ENCODE assay signal across 23 cellular contexts in genomic region chr11:70545626-70545945, GRCh38.
A peak's percentile ranks its signal among the peaks of the same experiment; 100 is the strongest.
DNase-seq lines count a peak whose midpoint lies in the region; ATAC-seq, FAIRE-seq and TF ChIP-seq lines count a peak whose summit lies in the region.
"Had no signal": no experiment of that assay in that cellular context is flagged by ENCODE, and none has a peak within 500 bp of the region (broad histone marks: within the 10 kb centered on the region; RNA-seq: fewer than 3 reads in every experiment).

No MANE protein-coding gene starts in this region.

- H3K23me2 ChIP-seq in H1 (ENCODE audit: low read depth, low read length): no peaks in the 10 kb centered on the region

- CTCF ChIA-PET in H1 (lab: Charles Lee; ENCODE audit: partially characterized antibody): interaction anchor here (0.7 to 2.3 kb wide), 18 partner anchors 9 to 176 kb away, joined by 3 to 11 read pairs (median 4); no protein-coding TSS in a partner anchor

- no peak overlapping the region; the same call in 1 of the 2 replicates for H2BK15ac ChIP-seq in H1 (ENCODE audit: low read length)
- H2BK15ac ChIP-seq in neuronal stem cell (ENCODE audit: low read length): peak overlapping the region; percentile 76

- H2BK12ac ChIP-seq in H1 (ENCODE audit: low read depth, low read length) (no peak overlapping the region), neuronal stem cell (ENCODE audit: low read length) (no peak overlapping the region)

- no peak for TF ChIP-seq CTCF in H1 (IDR thresholded peaks at IDR 0.05; ENCODE audit: control extremely low read depth in 1 of 3, insufficient read depth in 1 of 3, low read depth in 1 of 3, low read length in 3 of 3)

- no peak overlapping the region for H3K27ac Mint-ChIP-seq in naive thymus-derived CD8-positive, alpha-beta T cell
- H3K27ac Mint-ChIP-seq: activated CD8-positive, alpha-beta T cell treated with anti-CD3 and anti-CD28 coated beads for 36 hours; mesothelial cell of epicardium had no signal

- H3K9me3 Mint-ChIP-seq in naive thymus-derived CD8-positive, alpha-beta T cell: no peaks in the 10 kb centered on the region
- H3K9me3 Mint-ChIP-seq: activated CD8-positive, alpha-beta T cell treated with anti-CD3 and anti-CD28 coated beads for 36 hours; mesothelial cell of epicardium had no signal

- WGBS in H1 (ENCODE audit: extremely low coverage in 1 of 2, insufficient coverage in 1 of 2, insufficient read length in 1 of 2, insufficient replicate concordance in 2 of 2, low coverage in 1 of 2, low lambda C conversion rate in 2 of 2, missing lambda C conversion rate in 1 of 2), 2 experiments: 84% methylated on average over 5 of the region's 5 CpGs; no CpG with 5 or more reads in 1 of the 2 experiments
- WGBS in neuronal stem cell (ENCODE audit: extremely low coverage in 2 of 2, insufficient read length in 2 of 2, insufficient replicate concordance in 1 of 2), 2 donors: no CpG with 5 or more reads among the region's 5 CpGs

- peaks cover 0 to 1% (median 0%) of the 10 kb centered on the region in 4 donors for H3K4me1 Mint-ChIP-seq in naive thymus-derived CD8-positive, alpha-beta T cell

- no peak overlapping the region for H4K5ac ChIP-seq in H1 (ENCODE audit: insufficient read length, low read depth, low read length)

- POLR2A ChIA-PET in H1 (lab: Charles Lee; ENCODE audit: partially characterized antibody): interaction anchor here (1.2 to 1.9 kb wide), 2 partner anchors 22 to 41 kb away, joined by 3 to 5 read pairs; no protein-coding TSS in a partner anchor
- POLR2A ChIA-PET in naive thymus-derived CD8-positive, alpha-beta T cell (lab: Charles Lee): no interaction called here

- DNase-seq in H7: peak; percentile 54
- DNase-seq in NCI-H226: peak; percentile 18
- DNase-seq in H1 (ENCODE audit: low read depth in 1 of 2, low spot score in 2 of 2): no peak
- DNase-seq in neuronal stem cell (ENCODE audit: low spot score): no peak
- DNase-seq in naive thymus-derived CD8-positive, alpha-beta T cell: no peak
- DNase-seq in amygdala (lab: John Stamatoyannopoulos, UW): no peak
- DNase-seq: activated CD8-positive, alpha-beta T cell treated with anti-CD3 and anti-CD28 coated beads for 36 hours; activated gamma-delta T cell treated with Interleukin-2 at 50 U/mL for 16 hours; NCI-H187 treated with DMSO at 0.1 percent for 48 hours; NCI-H345; stimulated activated CD4-positive, alpha-beta T cell treated with anti-CD3 and anti-CD28 coated beads, Interleukin-4, amount 100 ng/mL, for 1 hour; stimulated activated naive CD4-positive, alpha-beta T cell; testis had no signal

- TF ChIP-seq RAD21 in H1 (IDR thresholded peaks at IDR 0.05 in 1 of 2, conservative IDR thresholded peaks at IDR 0.05 in 1 of 2; ENCODE audit: low read depth in 2 of 2, low read length in 2 of 2): no peak

- H3K14ac ChIP-seq in H1 (ENCODE audit: insufficient read length) (no peak overlapping the region), neuronal stem cell (ENCODE audit: low read length) (no peak overlapping the region)

- H3K79me1 ChIP-seq in H1 (ENCODE audit: low read depth, low read length) (peaks cover 6% of the 10 kb centered on the region; the same call in 1 of the 2 replicates), neuronal stem cell (ENCODE audit: low read depth, low read length) (peaks cover 3% of the 10 kb centered on the region)

- H2AK5ac ChIP-seq in H1 (ENCODE audit: low read depth, low read length): no peak overlapping the region
- peak overlapping the region; percentile 76 for H2AK5ac ChIP-seq in neuronal stem cell (ENCODE audit: low read depth, low read length)

- no peak for TF ChIP-seq EP300 in H1 (IDR thresholded peaks at IDR 0.05; ENCODE audit: borderline replicate concordance in 1 of 2, low read depth in 2 of 2, low read length in 2 of 2)

- peaks cover 0 to 4% (median 3%) of the 10 kb centered on the region in 5 donors for H3K27me3 Mint-ChIP-seq in naive thymus-derived CD8-positive, alpha-beta T cell
- H3K27me3 Mint-ChIP-seq: activated CD8-positive, alpha-beta T cell treated with anti-CD3 and anti-CD28 coated beads for 36 hours had no signal

- H2AFZ ChIP-seq in H1 (ENCODE audit: low read length) (no peak overlapping the region), neuronal stem cell (ENCODE audit: low read length) (no peak overlapping the region)

- H4K8ac ChIP-seq in H1 (ENCODE audit: extremely low read depth, insufficient read depth, low read length) (no peak overlapping the region; the same call in 1 of the 2 replicates), neuronal stem cell (ENCODE audit: low read depth, low read length) (no peak overlapping the region)

- H3K36me3 Mint-ChIP-seq in naive thymus-derived CD8-positive, alpha-beta T cell: no peaks in the 10 kb centered on the region
- H3K36me3 Mint-ChIP-seq: mesothelial cell of epicardium had no signal

- peak overlapping the region in 1 of 2 experiments; percentile 16; a peak in 1 of 4 replicates for H3K4me2 ChIP-seq in H1 (ENCODE audit: insufficient read depth in 1 of 2, low read depth in 2 of 2, low read length in 2 of 2)
- no peak overlapping the region for H3K4me2 ChIP-seq in neuronal stem cell (ENCODE audit: insufficient read depth, low read length, poor library complexity, severe bottlenecking)

- no peaks in the 10 kb centered on the region for H3K79me2 ChIP-seq in H1 (ENCODE audit: control insufficient read depth in 1 of 2, insufficient read depth in 2 of 2, low read length in 2 of 2)

- no peak overlapping the region for H2BK120ac ChIP-seq in H1 (replicated peaks; ENCODE audit: low read depth, low read length)
- H2BK120ac ChIP-seq in neuronal stem cell (ENCODE audit: low read depth, low read length): no peak overlapping the region

- H3K9ac ChIP-seq in H1 (replicated peaks in 1 of 4; ENCODE audit: extremely low read depth in 1 of 4, low read depth in 3 of 4, low read length in 3 of 4) (no peak overlapping the region), neuronal stem cell (ENCODE audit: low read depth, low read length, poor library complexity) (no peak overlapping the region)

- H3K18ac ChIP-seq in H1 (ENCODE audit: extremely low read depth, low read length) (no peak overlapping the region), neuronal stem cell (ENCODE audit: low read length) (peak overlapping the region; percentile 90)

- H3K4me3 ChIP-seq in H7 (ENCODE audit: insufficient read depth, low read depth, low read length): no peak overlapping the region
- no peak overlapping the region for H3K4me3 ChIP-seq in H1 (ENCODE audit: extremely low read depth in 1 of 4, insufficient read depth in 2 of 4, low read depth in 3 of 4, low read length in 4 of 4)
- no peak overlapping the region for H3K4me3 ChIP-seq in neuronal stem cell (ENCODE audit: low read length in 2 of 2)
- H3K4me3 ChIP-seq: adrenal gland, heart left ventricle, testis had no signal

- H3K27me3 ChIP-seq in H7 (ENCODE audit: control insufficient read depth, insufficient read depth, low read length) (no peaks in the 10 kb centered on the region), H1 (replicated peaks in 1 of 4; ENCODE audit: control insufficient read depth in 3 of 4, extremely low read depth in 1 of 4, insufficient read depth in 3 of 4, low read length in 3 of 4) (no peaks in the 10 kb centered on the region), neuronal stem cell (ENCODE audit: control insufficient read depth in 3 of 3, insufficient read depth in 3 of 3, low read depth in 1 of 3, low read length in 3 of 3) (no peaks in the 10 kb centered on the region)
- H3K27me3 ChIP-seq: adrenal gland, testis had no signal

- no peak for TF ChIP-seq POLR2A in H1 (IDR thresholded peaks at IDR 0.05; ENCODE audit: control extremely low read depth in 1 of 2, low read depth in 2 of 2, low read length in 2 of 2)

- H3K36me3 ChIP-seq in H7 (replicated peaks; ENCODE audit: control insufficient read depth, insufficient read depth, low read length) (no peaks in the 10 kb centered on the region), H1 (ENCODE audit: control insufficient read depth in 2 of 4, insufficient read depth in 4 of 4, low read length in 3 of 4) (no peaks in the 10 kb centered on the region; a peak in 1 of 8 replicates), neuronal stem cell (replicated peaks in 1 of 2; ENCODE audit: control insufficient read depth in 2 of 2, insufficient read depth in 2 of 2, low read length in 2 of 2) (no peaks in the 10 kb centered on the region)
- H3K36me3 ChIP-seq: adrenal gland, heart left ventricle had no signal

- H3K56ac ChIP-seq in H1 (replicated peaks; ENCODE audit: insufficient read length, low read depth, low read length): no peak overlapping the region

- H3K27ac ChIP-seq in H1 (ENCODE audit: low read depth, low read length) (no peak overlapping the region; the same call in 1 of the 2 replicates), neuronal stem cell (replicated peaks; ENCODE audit: low read length) (peak overlapping the region; percentile 53)
- H3K27ac ChIP-seq: adrenal gland, C4-2B, heart left ventricle, testis had no signal

- H3K9me3 ChIP-seq in H1 (ENCODE audit: insufficient read depth in 2 of 2, low read depth in 1 of 2, low read length in 1 of 2): no peaks in the 10 kb centered on the region; a peak in 1 of 4 replicates
- peaks cover 0 to 4% of the 10 kb centered on the region in 2 donors for H3K9me3 ChIP-seq in neuronal stem cell (replicated peaks in 1 of 2; ENCODE audit: control insufficient read depth in 2 of 2, insufficient read depth in 1 of 2, low read depth in 1 of 2, low read length in 2 of 2)
- H3K9me3 ChIP-seq: adrenal gland, testis had no signal

- H4K91ac ChIP-seq in H1 (replicated peaks; ENCODE audit: insufficient read length, low read length) (peak overlapping the region; percentile 15), neuronal stem cell (ENCODE audit: low read depth, low read length, poor library complexity) (no peak overlapping the region)

- peaks cover 2 to 4% of the 10 kb centered on the region in 2 experiments for H4K20me1 ChIP-seq in H1 (replicated peaks in 1 of 2; ENCODE audit: control insufficient read depth in 1 of 2, insufficient read depth in 2 of 2, low read length in 2 of 2)

- H2BK20ac ChIP-seq in H1 (ENCODE audit: low read length): no peak overlapping the region; the same call in 1 of the 2 replicates

- H3K4ac ChIP-seq in H1 (replicated peaks; ENCODE audit: insufficient read length, low read depth, low read length): no peak overlapping the region
- H3K4ac ChIP-seq in neuronal stem cell (ENCODE audit: low read length): no peak overlapping the region

- FAIRE-seq in H1 (lab: Jason Lieb, UNC): no peak
- FAIRE-seq: bronchial epithelial cell, endometrium had no signal

- peak overlapping the region; percentile 27; the same call in 1 of the 2 replicates for H2BK5ac ChIP-seq in H1 (ENCODE audit: low read depth, low read length)
- no peak overlapping the region for H2BK5ac ChIP-seq in neuronal stem cell (ENCODE audit: low read length)

- H3K4me3 Mint-ChIP-seq in naive thymus-derived CD8-positive, alpha-beta T cell: no peak overlapping the region
- H3K4me3 Mint-ChIP-seq: activated CD8-positive, alpha-beta T cell treated with anti-CD3 and anti-CD28 coated beads for 36 hours; mesothelial cell of epicardium had no signal

- ATAC-seq in GM18861 (IDR thresholded peaks at IDR 0.05; ENCODE audit: unreplicated experiment) (no peak), GM18909 (IDR thresholded peaks at IDR 0.05; ENCODE audit: poor library complexity, unreplicated experiment) (no peak)
- no peak for ATAC-seq in naive thymus-derived CD8-positive, alpha-beta T cell
- ATAC-seq: activated CD4-positive, CD25-positive, alpha-beta regulatory T cell treated with anti-CD3 and anti-CD28 coated beads, Interleukin-2, amount 50 U/mL, for 24 hours; activated CD8-positive, alpha-beta T cell treated with anti-CD3 and anti-CD28 coated beads for 36 hours; heart left ventricle; left lobe of liver had no signal

- H3K4me1 ChIP-seq in H1 (replicated peaks in 1 of 4; ENCODE audit: control insufficient read depth in 3 of 4, insufficient read depth in 4 of 4, low read length in 3 of 4) (peaks cover 0 to 21% (median 16%) of the 10 kb centered on the region in 4 experiments; a peak in 6 of 7 replicates), neuronal stem cell (ENCODE audit: control insufficient read depth in 2 of 2, insufficient read depth in 1 of 2, low read depth in 1 of 2, low read length in 2 of 2) (peaks cover 14 to 25% of the 10 kb centered on the region in 2 donors)
- H3K4me1 ChIP-seq: adrenal gland, testis had no signal

- H3K23ac ChIP-seq in H1 (ENCODE audit: insufficient read length) (no peak overlapping the region), neuronal stem cell (ENCODE audit: low read depth, low read length, poor library complexity) (peak overlapping the region; percentile 11)

Comparison
In these comparisons a context has a peak if more than half of its experiments do, and no peak if none do; other contexts are left out.
1. DNase-seq: peak in H7 (single experiment) and NCI-H226 (single experiment); none in H1 (0 of 2), neuronal stem cell (single experiment), naive thymus-derived CD8-positive, alpha-beta T cell (0 of 10) and amygdala (0 of 56).